7 cellular contexts compared by ENCODE assay signal in genomic region chr10:79093658-79094411, GRCh38. TPM values are rescaled to one million over a fixed set of nuclear protein-coding genes. Genes with fewer than 3 reads are reported as not detected.
A peak's percentile ranks its signal among the peaks of the same experiment; 100 is the strongest.
DNase-seq lines count a peak whose midpoint lies in the region; ATAC-seq and TF ChIP-seq lines count a peak whose summit lies in the region.

No MANE protein-coding gene starts in this region.

- no peaks in the 10 kb centered on the region for H3K36me3 ChIP-seq in neutrophil

- H3K4me1 ChIP-seq in neutrophil (ENCODE audit: control insufficient read depth in 1 of 2, insufficient read depth in 1 of 2, low read depth in 1 of 2, low read length in 1 of 2), result peaks cover 14 to 15% of the 10 kb centered on the region in 2 experiments

- ATAC-seq in GM21576 (IDR thresholded peaks at IDR 0.05; ENCODE audit: unreplicated experiment), result peak; percentile 33
- no peak for ATAC-seq in GM18520 (IDR thresholded peaks at IDR 0.05; ENCODE audit: unreplicated experiment)
- ATAC-seq in GM19023 (IDR thresholded peaks at IDR 0.05; ENCODE audit: unreplicated experiment), result no peak

- DNase-seq in MV-4-11 (lab: John Stamatoyannopoulos, UW) (peak; percentile 95), dermis microvascular lymphatic vessel endothelial cell (ENCODE audit: low read depth in 2 of 2) (peak; percentile 39 to 54), NCI-H2171 (lab: John Stamatoyannopoulos, UW) (no peak)

- H3K27me3 ChIP-seq in neutrophil, result no peaks in the 10 kb centered on the region

- peak overlapping the region in 1 of 2 experiments; percentile 19 for H3K4me3 ChIP-seq in neutrophil (ENCODE audit: low read depth in 1 of 2, low read length in 1 of 2)

- peak overlapping the region; percentile 30 for H3K27ac ChIP-seq in neutrophil

- TF ChIP-seq CTCF in neutrophil (IDR thresholded peaks at IDR 0.05), result no peak

- H3K9me3 ChIP-seq in neutrophil, result no peaks in the 10 kb centered on the region

RNA-seq across cellular contexts. Expression of gene ZMIZ1, which starts 25.1 kb away (rescaled TPM):
- 11.0 and 26.4 TPM in 2 replicates for total RNA-seq in dermis microvascular lymphatic vessel endothelial cell
